17 cellular contexts compared by ENCODE assay signal in genomic region chr10:70315815-70316214, GRCh38. TPM values are rescaled to one million over a fixed set of nuclear protein-coding genes. Genes with fewer than 3 reads are reported as not detected.
DNase-seq lines count a peak whose midpoint lies in the region; ATAC-seq and TF ChIP-seq lines count a peak whose summit lies in the region.
"Had no signal": no experiment of that assay in that cellular context is flagged by ENCODE, and none has a peak within 500 bp of the region (broad histone marks: within the 10 kb centered on the region; RNA-seq: fewer than 3 reads in every experiment).

No MANE protein-coding gene starts in this region.

- no peak overlapping the region for H3K4me3 Mint-ChIP-seq in chondrocyte (ENCODE audit: unreplicated experiment)

- H3K4me3 ChIP-seq in BLaER1 treated with 17β-estradiol and CSF1 and Interleukin-3, amounts not matched to agents 10 nM and 100 nM: no peak overlapping the region; a peak in 1 of 20 replicates
- H3K4me3 ChIP-seq in spleen: no peak overlapping the region

- H3K27ac ChIP-seq in BLaER1 treated with 17β-estradiol and CSF1 and Interleukin-3, amounts not matched to agents 10 nM and 100 nM: no peak overlapping the region; a peak in 1 of 22 replicates
- no peak overlapping the region for H3K27ac ChIP-seq in spleen

- TF ChIP-seq RAD21 in Ishikawa (IDR thresholded peaks at IDR 0.05; ENCODE audit: low read depth): no peak

- no peak for TF ChIP-seq CTCF in chondrocyte (IDR thresholded peaks at IDR 0.05)
- no peak for TF ChIP-seq CTCF in spleen (IDR thresholded peaks at IDR 0.05 in 8 of 11, conservative IDR thresholded peaks at IDR 0.05 in 3 of 11)
- TF ChIP-seq CTCF in GM13977 (IDR thresholded peaks at IDR 0.05; ENCODE audit: extremely low read depth, insufficient read depth, missing control alignments): no peak

- H3K4me1 ChIP-seq in BLaER1 treated with 17β-estradiol and CSF1 and Interleukin-3, amounts not matched to agents 10 nM and 100 nM: peaks cover 20 to 49% (median 38%) of the 10 kb centered on the region in 10 experiments; a peak in 19 of 20 replicates
- peaks cover 3 to 37% (median 26%) of the 10 kb centered on the region in 6 donors for H3K4me1 ChIP-seq in spleen
- H3K4me1 ChIP-seq: Caco-2 had no signal

- no peak for ATAC-seq in esophagus mucosa
- ATAC-seq in HG03442 (IDR thresholded peaks at IDR 0.05; ENCODE audit: unreplicated experiment): no peak

- no peak overlapping the region for H3K9ac ChIP-seq in BLaER1 treated with 17β-estradiol and CSF1 and Interleukin-3, amounts not matched to agents 10 nM and 100 nM

- H3K27me3 ChIP-seq in BLaER1 treated with 17β-estradiol and CSF1 and Interleukin-3, amounts not matched to agents 10 nM and 100 nM: peaks cover 0 to 94% (median 0%) of the 10 kb centered on the region in 11 experiments; a peak in 7 of 22 replicates
- no peaks in the 10 kb centered on the region for H3K27me3 ChIP-seq in spleen (replicated peaks in 1 of 7)

- H4K20me1 ChIP-seq in BLaER1 treated with 17β-estradiol and CSF1 and Interleukin-3, amounts not matched to agents 10 nM and 100 nM: peaks cover 0 to 64% (median 13%) of the 10 kb centered on the region in 11 experiments; a peak in 13 of 22 replicates

- H3K4me2 ChIP-seq in BLaER1 treated with 17β-estradiol and CSF1 and Interleukin-3, amounts not matched to agents 10 nM and 100 nM: peak overlapping the region in 9 of 11 experiments; percentile 31 to 86 (median 68); a peak in 17 of 22 replicates

- 92 to 98% (median 95%) methylated on average over 5 of the region's 5 CpGs for WGBS in spleen, 5 donors

- in situ Hi-C loops in GM13977 (cut with MboI; ENCODE audit: low pct_unique_long_range_greater_than_20kb, low sequenced_read_pairs, unreplicated experiment): no loop called here

- no peak overlapping the region for H3K27ac Mint-ChIP-seq in chondrocyte (ENCODE audit: unreplicated experiment)
- H3K27ac Mint-ChIP-seq: CD4-positive, CD25-positive, alpha-beta regulatory T cell had no signal

- H3K36me3 ChIP-seq in BLaER1 treated with 17β-estradiol and CSF1 and Interleukin-3, amounts not matched to agents 10 nM and 100 nM: no peaks in the 10 kb centered on the region
- H3K36me3 ChIP-seq in spleen: no peaks in the 10 kb centered on the region

- no peak for TF ChIP-seq POLR2A in spleen (IDR thresholded peaks at IDR 0.05)

- H3K4me1 Mint-ChIP-seq in chondrocyte (ENCODE audit: low read depth): no peaks in the 10 kb centered on the region
- H3K4me1 Mint-ChIP-seq: CD4-positive, CD25-positive, alpha-beta regulatory T cell had no signal

- H3K36me3 Mint-ChIP-seq in chondrocyte (ENCODE audit: low read depth): peaks cover under 1% of the 10 kb centered on the region
- H3K36me3 Mint-ChIP-seq: CD4-positive, CD25-positive, alpha-beta regulatory T cell had no signal

- H3K27me3 Mint-ChIP-seq in chondrocyte (ENCODE audit: low read depth): no peaks in the 10 kb centered on the region
- H3K27me3 Mint-ChIP-seq: CD4-positive, CD25-positive, alpha-beta regulatory T cell had no signal

- intact Hi-C loops in spleen (cut with DNase I; ENCODE audit: low total_unique reads): no loop called here

- no peaks in the 10 kb centered on the region; a peak in 1 of 22 replicates for H3K9me3 ChIP-seq in BLaER1 treated with 17β-estradiol and CSF1 and Interleukin-3, amounts not matched to agents 10 nM and 100 nM (replicated peaks in 1 of 11)
- no peaks in the 10 kb centered on the region for H3K9me3 ChIP-seq in spleen
- H3K9me3 ChIP-seq: Caco-2 had no signal

- no peaks in the 10 kb centered on the region for H3K9me3 Mint-ChIP-seq in chondrocyte (ENCODE audit: low read depth)

- DNase-seq in chondrocyte (ENCODE audit: low spot score) (peak; percentile 26), left kidney (ENCODE audit: low read depth, low spot score) (peak; percentile 66), spleen (no peak), GM13977 (ENCODE audit: low spot score) (no peak)
- DNase-seq: AML-193; Caco-2; CD4-positive, CD25-positive, alpha-beta regulatory T cell; DMS79; NCI-H1694 treated with DMSO at 0.1 percent for 48 hours; OCI-M1; RPMI8226; SIG-M5 had no signal

- TF ChIP-seq EP300 in Ishikawa (IDR thresholded peaks at IDR 0.05; ENCODE audit: borderline replicate concordance): no peak

TF ChIP-seq in Ishikawa, 13 proteins besides CTCF, POLR2A, EP300 and RAD21:
- TF ChIP-seq REST (IDR thresholded peaks at IDR 0.05; ENCODE audit: low read depth): peak; percentile 85
- no peak for TF ChIP-seq YY1 (IDR thresholded peaks at IDR 0.05; ENCODE audit: low read depth)

RNA-seq across cellular contexts. Expression of gene NPFFR1, which starts 32.0 kb away (rescaled TPM):
- total RNA-seq in chondrocyte (not detected in 3 replicates), esophagus mucosa (0.04 TPM), spleen (under 1 TPM in 5 of 7 donors, not detected in 2; 0.06 to 0.63 (median 0.09) TPM)
- under 1 TPM; under 0.01 to 0.15 (median 0.06) TPM for polyA plus RNA-seq in spleen
- total RNA-seq: Caco-2; CD4-positive, CD25-positive, alpha-beta regulatory T cell; LHCN-M2 had no signal
- polyA plus RNA-seq: CD4-positive, CD25-positive, alpha-beta regulatory T cell had no signal

Comparison
In these comparisons a context has a peak if more than half of its experiments do, and no peak if none do; other contexts are left out.
1. DNase-seq: peak in chondrocyte (single experiment) and left kidney (single experiment); none in spleen (single experiment) and GM13977 (single experiment).